ENCODE assay signal across 7 cellular contexts in genomic region chr2:111493720-111494078, GRCh38.
DNase-seq lines count a peak whose midpoint lies in the region; ATAC-seq and TF ChIP-seq lines count a peak whose summit lies in the region.
"Not testable (repeated sequence)": the region's sequence is repeated elsewhere in the genome, so short reads cannot be mapped to it uniquely, and the experiment has no call there.

No MANE protein-coding gene starts in this region.

- not testable (repeated sequence) for TF ChIP-seq CTCF in HEK293 (tag by site-specific recombination; IDR thresholded peaks at IDR 0.05); SK-N-SH (IDR thresholded peaks at IDR 0.05); adrenal gland (IDR thresholded peaks at IDR 0.05); parathyroid adenoma (IDR thresholded peaks at IDR 0.05)

- DNase-seq in SK-N-SH = not testable (repeated sequence)
- DNase-seq in adrenal gland = peak in 2 of 7 donors; percentile 21 to 54
- DNase-seq in glomerular visceral epithelial cell (ENCODE audit: extremely low spot score) = peak; percentile 33

- H3K27ac ChIP-seq in HEK293 (ENCODE audit: extremely low read depth, low read depth, low read length) = not testable (repeated sequence)
- H3K27ac ChIP-seq in SK-N-SH (ENCODE audit: low read depth in 2 of 2, low read length in 1 of 2) = peak overlapping the region; percentile 60 to 87
- H3K27ac ChIP-seq in adrenal gland = peak overlapping the region in 4 of 5 donors; percentile 54 to 92 (median 70)
- peak overlapping the region; percentile 32 for H3K27ac ChIP-seq in parathyroid adenoma

- WGBS in SK-N-SH (ENCODE audit: low lambda C conversion rate) = 15% methylated on average over 5 of the region's 5 CpGs
- WGBS in adrenal gland, 4 donors = 4 to 15% (median 8%) methylated on average over 4 to 5 of the region's 5 CpGs

- ATAC-seq in GM18858 (IDR thresholded peaks at IDR 0.05; ENCODE audit: unreplicated experiment) (peak; percentile 82), HG03469 (IDR thresholded peaks at IDR 0.05; ENCODE audit: unreplicated experiment) (peak; percentile 57)

- not testable (repeated sequence) for H4K20me1 ChIP-seq in SK-N-SH (ENCODE audit: insufficient read depth)

- POLR2A ChIA-PET in HEK293 (lab: Yijun Ruan, JAX); SK-N-SH (lab: Yijun Ruan, JAX): not testable (repeated sequence)

- TF ChIP-seq POLR2A in adrenal gland (IDR thresholded peaks at IDR 0.05) = peak in 1 of 2 donors; percentile 59

- H3K9ac ChIP-seq in SK-N-SH = peak overlapping the region; percentile 95
- not testable (repeated sequence) for H3K9ac ChIP-seq in parathyroid adenoma

- intact Hi-C loops in adrenal gland (cut with DNase I) = not testable (repeated sequence)

- not testable (repeated sequence) for H2AFZ ChIP-seq in SK-N-SH (ENCODE audit: low read depth); parathyroid adenoma

- TF ChIP-seq EP300 in SK-N-SH (IDR thresholded peaks at IDR 0.05; ENCODE audit: borderline replicate concordance in 1 of 2, low read depth in 1 of 2, low read length in 1 of 2) = not testable (repeated sequence)

- not testable (repeated sequence) for H3K9me2 ChIP-seq in SK-N-SH

- H3F3A ChIP-seq in SK-N-SH (replicated peaks; ENCODE audit: insufficient read depth) = not testable (repeated sequence)

- H3K36me3 ChIP-seq in HEK293 (ENCODE audit: control insufficient read depth in 2 of 2, insufficient read depth in 1 of 2, low read length in 2 of 2); SK-N-SH (replicated peaks in 1 of 2; ENCODE audit: control insufficient read depth in 1 of 2, insufficient read depth in 2 of 2, low read length in 1 of 2); adrenal gland (replicated peaks in 1 of 2); parathyroid adenoma (ENCODE audit: control insufficient read depth, insufficient read depth, low read length): not testable (repeated sequence)

- CTCF ChIA-PET in HEK293 (lab: Yijun Ruan, JAX); SK-N-SH (lab: Yijun Ruan, JAX): not testable (repeated sequence)

- H3K4me3 ChIP-seq in HEK293 (ENCODE audit: low read depth, low read length) (peak overlapping the region; percentile 31), SK-N-SH (ENCODE audit: low read depth in 2 of 2, low read length in 1 of 2) (peak overlapping the region; percentile 42 to 64; a peak in 3 of 4 replicates), adrenal gland (peak overlapping the region in 1 of 4 donors; percentile 51)
- H3K4me3 ChIP-seq in parathyroid adenoma (ENCODE audit: low read depth, low read length) = not testable (repeated sequence)

- not testable (repeated sequence) for H3K9me3 ChIP-seq in HEK293 (ENCODE audit: control insufficient read depth, insufficient read depth, low read depth, low read length); SK-N-SH; adrenal gland (replicated peaks in 1 of 3); parathyroid adenoma (ENCODE audit: control insufficient read depth, low read length)

- not testable (repeated sequence) for H3K27me3 ChIP-seq in SK-N-SH (ENCODE audit: insufficient read depth); adrenal gland; parathyroid adenoma (ENCODE audit: control insufficient read depth, insufficient read depth, low read length)

- not testable (repeated sequence) for H3K4me1 ChIP-seq in HEK293 (ENCODE audit: control insufficient read depth, insufficient read depth, low read length); adrenal gland (replicated peaks in 1 of 2); parathyroid adenoma
- H3K4me1 ChIP-seq in SK-N-SH (ENCODE audit: control insufficient read depth in 1 of 2, insufficient read depth in 2 of 2, low read depth in 1 of 2, low read length in 1 of 2) = peaks cover 0 to 16% of the 10 kb centered on the region in 2 experiments; a peak in 2 of 4 replicates

- peaks cover 11% of the 10 kb centered on the region for H3K79me2 ChIP-seq in SK-N-SH (ENCODE audit: insufficient read depth)
- not testable (repeated sequence) for H3K79me2 ChIP-seq in parathyroid adenoma

- H3K4me2 ChIP-seq in SK-N-SH = peak overlapping the region; percentile 78
- H3K4me2 ChIP-seq in parathyroid adenoma (ENCODE audit: low read length) = not testable (repeated sequence)

- not testable (repeated sequence) for TF ChIP-seq RAD21 in SK-N-SH (IDR thresholded peaks at IDR 0.05; ENCODE audit: low read length)
